10 cellular contexts compared by ENCODE assay signal in genomic region chr1:12600880-12601633, GRCh38. TPM values are rescaled to one million over a fixed set of nuclear protein-coding genes. Genes with fewer than 3 reads are reported as not detected.
DNase-seq lines count a peak whose midpoint lies in the region; ATAC-seq and TF ChIP-seq lines count a peak whose summit lies in the region.
"Had no signal": no experiment of that assay in that cellular context is flagged by ENCODE, and none has a peak within 500 bp of the region (broad histone marks: within the 10 kb centered on the region; RNA-seq: fewer than 3 reads in every experiment).

No MANE protein-coding gene starts in this region.

- peaks cover 7% of the 10 kb centered on the region for H4K20me1 ChIP-seq in Loucy (ENCODE audit: insufficient read depth, low read length, poor library complexity, severe bottlenecking)

- peaks cover 14% of the 10 kb centered on the region; the same call in 1 of the 2 replicates for H3K79me2 ChIP-seq in Loucy (ENCODE audit: insufficient read depth, low read length)

- no peak overlapping the region for H2AFZ ChIP-seq in Loucy (ENCODE audit: low read length)

- no peak overlapping the region for H3K27ac Mint-ChIP-seq in stimulated activated memory B cell treated with anti-CD40 and anti-IgM and Interleukin-4, amounts not matched to agents 10 μg/mL and 1 μg/mL and 100 μg/mL, for 72 hours

- no peaks in the 10 kb centered on the region for H3K27me3 Mint-ChIP-seq in activated T-cell treated with anti-CD3 and anti-CD28 coated beads, Interleukin-2, amount 50 U/mL, for 4 hours (ENCODE audit: low read depth)
- peaks cover 9% of the 10 kb centered on the region for H3K27me3 Mint-ChIP-seq in stimulated activated memory B cell treated with anti-CD40 and anti-IgM and Interleukin-4, amounts not matched to agents 10 μg/mL and 1 μg/mL and 100 μg/mL, for 72 hours

- no peaks in the 10 kb centered on the region for H3K9me3 ChIP-seq in Loucy (ENCODE audit: insufficient read depth, low read depth, low read length)
- H3K9me3 ChIP-seq: ovary had no signal

- ATAC-seq in activated T-cell treated with anti-CD3 and anti-CD28 coated beads, Interleukin-2, amount 50 U/mL, for 4 hours, result no peak
- ATAC-seq in stimulated activated memory B cell treated with anti-CD40 and anti-IgM and Interleukin-4, amounts not matched to agents 10 μg/mL and 1 μg/mL and 100 μg/mL, for 72 hours, result no peak

- H3K9ac ChIP-seq in Loucy (ENCODE audit: low read depth, low read length, poor library complexity, severe bottlenecking), result no peak overlapping the region

- TF ChIP-seq CTCF in Loucy (conservative IDR thresholded peaks at IDR 0.05; ENCODE audit: low read length), result peak; percentile 84

- H3K36me3 ChIP-seq in Loucy (ENCODE audit: insufficient read depth, low read length), result no peaks in the 10 kb centered on the region; the same call in 1 of the 2 replicates
- H3K36me3 ChIP-seq: ovary had no signal

- peaks cover 15% of the 10 kb centered on the region for H3K4me1 ChIP-seq in Loucy (ENCODE audit: insufficient read depth, low read length, poor library complexity, severe bottlenecking)

- DNase-seq in DMS53 (lab: John Stamatoyannopoulos, UW) (peak; percentile 68), germinal center (ENCODE audit: low spot score) (peak; percentile 36), NOMO-1 treated with dmso at 0.1 percent for 144 hours (lab: John Stamatoyannopoulos, UW; ENCODE audit: unreplicated experiment) (no peak), dedifferentiated amniotic fluid mesenchymal stem cell (ENCODE audit: extremely low spot score) (no peak)
- DNase-seq in activated T-cell treated with anti-CD3 and anti-CD28 coated beads, Interleukin-2, amount 50 U/mL, for 4 hours, result peak; percentile 56
- DNase-seq in stimulated activated CD4-positive, alpha-beta T cell treated with anti-CD3 and anti-CD28 coated beads, Interleukin-1b, Interleukin-23, amount 100 ng/mL, for 48 hours, result peak; percentile 37

- H3F3A ChIP-seq in Loucy (ENCODE audit: low read depth), result no peaks in the 10 kb centered on the region

- no peaks in the 10 kb centered on the region for H3K9me2 ChIP-seq in Loucy (replicated peaks; ENCODE audit: low read depth, low read length)

- peaks cover 64% of the 10 kb centered on the region for H3K4me1 Mint-ChIP-seq in activated T-cell treated with anti-CD3 and anti-CD28 coated beads, Interleukin-2, amount 50 U/mL, for 4 hours (ENCODE audit: low read depth)
- H3K4me1 Mint-ChIP-seq in stimulated activated memory B cell treated with anti-CD40 and anti-IgM and Interleukin-4, amounts not matched to agents 10 μg/mL and 1 μg/mL and 100 μg/mL, for 72 hours, result peaks cover 7% of the 10 kb centered on the region

- no peak overlapping the region for H3K4me3 Mint-ChIP-seq in activated T-cell treated with anti-CD3 and anti-CD28 coated beads, Interleukin-2, amount 50 U/mL, for 4 hours
- H3K4me3 Mint-ChIP-seq in stimulated activated memory B cell treated with anti-CD40 and anti-IgM and Interleukin-4, amounts not matched to agents 10 μg/mL and 1 μg/mL and 100 μg/mL, for 72 hours, result no peak overlapping the region

- H3K27me3 ChIP-seq in Loucy (ENCODE audit: insufficient read depth, low read length, poor library complexity, severe bottlenecking), result no peaks in the 10 kb centered on the region
- H3K27me3 ChIP-seq: ovary had no signal

- H3K36me3 Mint-ChIP-seq in activated T-cell treated with anti-CD3 and anti-CD28 coated beads, Interleukin-2, amount 50 U/mL, for 4 hours (ENCODE audit: insufficient read depth), result no peaks in the 10 kb centered on the region
- no peaks in the 10 kb centered on the region for H3K36me3 Mint-ChIP-seq in stimulated activated memory B cell treated with anti-CD40 and anti-IgM and Interleukin-4, amounts not matched to agents 10 μg/mL and 1 μg/mL and 100 μg/mL, for 72 hours

- no peak overlapping the region for H3K4me3 ChIP-seq in Loucy (ENCODE audit: low read length, poor library complexity, severe bottlenecking)
- H3K4me3 ChIP-seq: ovary had no signal

- no peak overlapping the region for H3K4me2 ChIP-seq in Loucy (ENCODE audit: low read depth, low read length, poor library complexity, severe bottlenecking)

- H3K9me3 Mint-ChIP-seq in activated T-cell treated with anti-CD3 and anti-CD28 coated beads, Interleukin-2, amount 50 U/mL, for 4 hours, result no peaks in the 10 kb centered on the region
- no peaks in the 10 kb centered on the region for H3K9me3 Mint-ChIP-seq in stimulated activated memory B cell treated with anti-CD40 and anti-IgM and Interleukin-4, amounts not matched to agents 10 μg/mL and 1 μg/mL and 100 μg/mL, for 72 hours

RNA-seq across cellular contexts. Expression of gene DHRS3, which starts 17.0 kb away (rescaled TPM):
- 10 to 100 TPM; 60.4 to 72.6 (median 69.9) TPM for total RNA-seq in activated T-cell treated with anti-CD3 and anti-CD28 coated beads, Interleukin-2, amount 50 U/mL, for 4 hours

RNA-seq across cellular contexts. Expression of gene AADACL4, which starts 42.8 kb away (rescaled TPM):
- not detected for total RNA-seq in activated T-cell treated with anti-CD3 and anti-CD28 coated beads, Interleukin-2, amount 50 U/mL, for 4 hours
- total RNA-seq: NCI-H460, ovary had no signal

Comparison
In these comparisons a context has a peak if more than half of its experiments do, and no peak if none do; other contexts are left out.
1. DNase-seq: peak in DMS53 (single experiment), activated T-cell treated with anti-CD3 and anti-CD28 coated beads, Interleukin-2, amount 50 U/mL, for 4 hours (single experiment), germinal center (single experiment) and stimulated activated CD4-positive, alpha-beta T cell treated with anti-CD3 and anti-CD28 coated beads, Interleukin-1b, Interleukin-23, amount 100 ng/mL, for 48 hours (single experiment); none in NOMO-1 treated with dmso at 0.1 percent for 144 hours (single experiment) and dedifferentiated amniotic fluid mesenchymal stem cell (single experiment).